ENCODE assay signal across 8 cellular contexts in the genomic region with DNA sequence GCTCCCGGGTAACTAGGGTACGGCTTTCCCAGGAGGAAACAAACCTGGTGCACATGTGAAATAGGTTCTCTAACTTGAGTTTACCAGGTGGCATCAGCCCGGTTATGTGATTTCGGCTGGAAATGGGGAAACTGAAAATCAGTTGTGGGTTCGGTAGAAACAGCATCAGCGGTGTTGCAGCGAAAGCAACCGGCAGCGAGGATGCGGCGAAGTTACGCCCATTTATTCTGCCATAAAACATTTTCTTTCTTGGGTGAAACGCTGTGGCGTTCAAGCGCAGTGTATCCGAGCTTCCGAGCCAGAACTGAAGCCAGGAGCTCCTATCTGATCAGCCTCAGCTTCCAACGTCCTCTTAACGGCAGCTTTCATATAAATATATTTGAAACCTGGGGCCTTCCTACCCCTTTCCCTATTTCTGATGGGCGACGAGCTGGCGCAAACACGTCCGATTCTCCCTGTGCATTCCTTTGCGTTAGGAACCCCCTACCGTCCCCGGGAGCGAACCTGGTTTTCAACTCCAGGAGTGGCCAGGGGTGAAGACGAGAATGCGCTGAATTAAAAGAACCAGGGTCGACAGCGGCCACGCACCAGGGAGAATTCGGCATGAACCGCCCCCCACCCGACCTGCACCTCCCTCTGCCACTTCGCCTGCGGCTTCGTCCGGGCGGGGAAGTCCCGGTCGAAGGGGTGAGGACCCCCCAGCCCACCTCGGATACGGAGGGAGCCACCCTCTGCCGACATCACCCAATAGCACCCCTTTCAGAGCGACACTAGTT. TPM values are rescaled to one million over a fixed set of nuclear protein-coding genes. Genes with fewer than 3 reads are reported as not detected.
DNase-seq lines count a peak whose midpoint lies in the region; ATAC-seq and TF ChIP-seq lines count a peak whose summit lies in the region.

No MANE protein-coding gene starts in this region.

- H4K5ac ChIP-seq in IMR-90 (ENCODE audit: low read depth, low read length) = no peak overlapping the region

- POLR2A ChIA-PET in IMR-90 (lab: Charles Lee; ENCODE audit: unreplicated experiment) = no interaction called here

- peak overlapping the region; percentile 86 for H2AK9ac ChIP-seq in IMR-90 (replicated peaks; ENCODE audit: low read depth, low read length, poor library complexity)

- peak; percentile 43 for DNase-seq in IMR-90
- peak; percentile 27 for DNase-seq in activated CD8-positive, alpha-beta memory T cell treated with anti-CD3 and anti-CD28 coated beads, Interleukin-2, amount 50 U/mL, for 4 hours
- peak; percentile 36 for DNase-seq in fibroblast of mammary gland (ENCODE audit: low read depth)
- DNase-seq in ovary = peak; percentile 31 to 51 (median 40)
- DNase-seq in KBM-7 = no peak

- H2BK120ac ChIP-seq in IMR-90 (ENCODE audit: low read depth, low read length) = peak overlapping the region; percentile 0; the same call in 1 of the 2 replicates

- H3K23ac ChIP-seq in IMR-90 (ENCODE audit: low read depth, low read length) = peak overlapping the region; percentile 60; the same call in 1 of the 2 replicates

- H4K91ac ChIP-seq in IMR-90 (ENCODE audit: insufficient read depth, low read depth, low read length) = peak overlapping the region; percentile 32

- peak overlapping the region; percentile 89 to 99 (median 96) for H3K4me2 ChIP-seq in BLaER1 treated with 17β-estradiol and CSF1 and Interleukin-3, amounts not matched to agents 10 nM and 100 nM
- H3K4me2 ChIP-seq in IMR-90 (ENCODE audit: low read depth, low read length) = peak overlapping the region; percentile 91

- H3K4me1 ChIP-seq in BLaER1 treated with 17β-estradiol and CSF1 and Interleukin-3, amounts not matched to agents 10 nM and 100 nM = peaks cover 22 to 40% (median 35%) of the 10 kb centered on the region in 10 experiments
- H3K4me1 ChIP-seq in IMR-90 (ENCODE audit: control insufficient read depth, insufficient read depth, low read length) (peaks cover 22% of the 10 kb centered on the region), ovary (ENCODE audit: insufficient read depth) (peaks cover 6% of the 10 kb centered on the region)

- TF ChIP-seq RAD21 in IMR-90 (IDR thresholded peaks at IDR 0.05; ENCODE audit: low read length) = peak; percentile 4; the same call in 1 of the 2 replicates

- H3K36me3 ChIP-seq in BLaER1 treated with 17β-estradiol and CSF1 and Interleukin-3, amounts not matched to agents 10 nM and 100 nM = no peaks in the 10 kb centered on the region
- H3K36me3 ChIP-seq in IMR-90 (ENCODE audit: control insufficient read depth, insufficient read depth, low read length) = no peaks in the 10 kb centered on the region
- H3K36me3 ChIP-seq in ovary = no peaks in the 10 kb centered on the region

- H3K9me3 ChIP-seq in BLaER1 treated with 17β-estradiol and CSF1 and Interleukin-3, amounts not matched to agents 10 nM and 100 nM (replicated peaks in 1 of 11) = no peaks in the 10 kb centered on the region
- H3K9me3 ChIP-seq in IMR-90 (ENCODE audit: control insufficient read depth, insufficient read depth, low read length) (no peaks in the 10 kb centered on the region), ovary (no peaks in the 10 kb centered on the region)

- H2BK5ac ChIP-seq in IMR-90 (ENCODE audit: low read depth, low read length, poor library complexity, severe bottlenecking) = peak overlapping the region; percentile 64

- WGBS in IMR-90 (ENCODE audit: extremely low coverage in 2 of 2, insufficient read length in 1 of 2), 2 experiments = 3% methylated on average over 11 of the region's 47 CpGs; no CpG with 5 or more reads in 1 of the 2 experiments
- WGBS in ovary, 3 donors = 0 to 1% (median 1%) methylated on average over 46 to 47 of the region's 47 CpGs

- H2AK5ac ChIP-seq in IMR-90 (ENCODE audit: low read depth, low read length) = peak overlapping the region; percentile 33; the same call in 1 of the 2 replicates

- H2BK20ac ChIP-seq in IMR-90 (ENCODE audit: low read depth, low read length) = no peak overlapping the region

- H3K18ac ChIP-seq in IMR-90 (ENCODE audit: low read depth, low read length) = no peak overlapping the region

- peak overlapping the region; percentile 84 for H2AFZ ChIP-seq in IMR-90 (replicated peaks; ENCODE audit: low read length, poor library complexity)

- TF ChIP-seq CTCF in IMR-90 (conservative IDR thresholded peaks at IDR 0.05; ENCODE audit: low read depth, low read length) (0 out of 2 replicates have a peak, but pooled peaks have one; percentile 7), fibroblast of mammary gland (conservative IDR thresholded peaks at IDR 0.05; ENCODE audit: control insufficient read depth, insufficient read depth, low read depth, low read length) (no peak), ovary (IDR thresholded peaks at IDR 0.05) (no peak)

- TF ChIP-seq EP300 in ovary (IDR thresholded peaks at IDR 0.05) = no peak

- peak overlapping the region; percentile 34; the same call in 1 of the 2 replicates for H3K14ac ChIP-seq in IMR-90 (replicated peaks; ENCODE audit: low read depth, low read length)

- in situ Hi-C loops in IMR-90 (cut with MboI; ENCODE audit: low sequenced_read_pairs) (no loop called here), KBM-7 (cut with MboI; ENCODE audit: low pct_unique_long_range_greater_than_20kb, low sequenced_read_pairs) (loop anchor here (25.0 kb wide), 1 partner anchor 380 kb away; no protein-coding TSS in a partner anchor)

- intact Hi-C loops in IMR-90 (cut with micrococcal nuclease) (loop anchor here (1.0 to 5.0 kb wide), 6 partner anchors 90 to 375 kb away; no protein-coding TSS in a partner anchor), ovary (cut with DNase I) (loop anchor here in 2 of 4 donors (10.0 kb wide), 2 partner anchors 107 to 177 kb away; no protein-coding TSS in a partner anchor)

- TF ChIP-seq POLR2A in IMR-90 (IDR thresholded peaks at IDR 0.05; ENCODE audit: low read depth, low read length) (no peak), ovary (IDR thresholded peaks at IDR 0.05) (no peak)

- peak overlapping the region in 2 of 11 experiments; percentile 18 to 48; a peak in 3 of 22 replicates for H3K9ac ChIP-seq in BLaER1 treated with 17β-estradiol and CSF1 and Interleukin-3, amounts not matched to agents 10 nM and 100 nM
- peak overlapping the region; percentile 60 for H3K9ac ChIP-seq in IMR-90 (ENCODE audit: low read depth, low read length)

- ATAC-seq in IMR-90 (ENCODE audit: low read depth) (peak; percentile 1; the same call in 1 of the 2 replicates), GM21619 (IDR thresholded peaks at IDR 0.05; ENCODE audit: unreplicated experiment) (no peak), GM21381 (IDR thresholded peaks at IDR 0.05; ENCODE audit: unreplicated experiment) (no peak)

- peak overlapping the region; percentile 49 for H3K4ac ChIP-seq in IMR-90 (ENCODE audit: low read depth, low read length)

- BruUV-seq in IMR-90 (replicated peaks; lab: Mats Ljungman, UMichigan) = no TSS peak

- no peak overlapping the region for H3K27ac ChIP-seq in BLaER1 treated with 17β-estradiol and CSF1 and Interleukin-3, amounts not matched to agents 10 nM and 100 nM
- H3K27ac ChIP-seq in IMR-90 (ENCODE audit: insufficient read depth, low read length) (peak overlapping the region; percentile 13), ovary (peak overlapping the region; percentile 65 to 74)

- H4K20me1 ChIP-seq in BLaER1 treated with 17β-estradiol and CSF1 and Interleukin-3, amounts not matched to agents 10 nM and 100 nM = peaks cover 0 to 35% (median 24%) of the 10 kb centered on the region in 11 experiments; a peak in 15 of 22 replicates
- H4K20me1 ChIP-seq in IMR-90 (ENCODE audit: insufficient read depth, low read length) = peaks cover 41% of the 10 kb centered on the region

- dilution Hi-C loops in IMR-90 (cut with HindIII; ENCODE audit: low sequenced_read_pairs, unreplicated experiment) = no loop called here

- H3K56ac ChIP-seq in IMR-90 (ENCODE audit: extremely low read depth, insufficient read depth, low read length) = peak overlapping the region; percentile 19; the same call in 1 of the 2 replicates

- H4K8ac ChIP-seq in IMR-90 (ENCODE audit: low read depth in 2 of 2, low read length in 2 of 2) = peak overlapping the region in 1 of 2 experiments; percentile 29; a peak in 1 of 4 replicates

- CTCF ChIA-PET in IMR-90 (lab: Yijun Ruan, JAX) = interaction anchor here (2.0 kb wide), 1 partner anchor 379 kb away, joined by 11 read pairs; no protein-coding TSS in a partner anchor

- H3K9me1 ChIP-seq in IMR-90 (ENCODE audit: insufficient read depth, low read length) = no peaks in the 10 kb centered on the region; the same call in 1 of the 2 replicates

- H3K79me1 ChIP-seq in IMR-90 (ENCODE audit: low read depth in 1 of 2, low read length in 2 of 2) = peaks cover 30 to 47% of the 10 kb centered on the region in 2 experiments

- H3K4me3 ChIP-seq in BLaER1 treated with 17β-estradiol and CSF1 and Interleukin-3, amounts not matched to agents 10 nM and 100 nM = peak overlapping the region; percentile 62 to 84 (median 68)
- H3K4me3 ChIP-seq in IMR-90 (ENCODE audit: insufficient read depth, low read depth, low read length) = peak overlapping the region; percentile 76
- H3K4me3 ChIP-seq in fibroblast of mammary gland (ENCODE audit: control insufficient read depth, low read depth, low read length) = peak overlapping the region; percentile 86
- H3K4me3 ChIP-seq in ovary = peak overlapping the region; percentile 53

- H3K27me3 ChIP-seq in BLaER1 treated with 17β-estradiol and CSF1 and Interleukin-3, amounts not matched to agents 10 nM and 100 nM = peaks cover 84 to 99% (median 94%) of the 10 kb centered on the region in 11 experiments
- H3K27me3 ChIP-seq in IMR-90 (ENCODE audit: control insufficient read depth, insufficient read depth, low read length) (no peaks in the 10 kb centered on the region), ovary (no peaks in the 10 kb centered on the region)

- H2BK15ac ChIP-seq in IMR-90 (ENCODE audit: low read depth, low read length) = peak overlapping the region; percentile 59; the same call in 1 of the 3 replicates

TF ChIP-seq in IMR-90, 13 proteins besides CTCF, POLR2A, EP300 and RAD21:
- TF ChIP-seq MXI1 (IDR thresholded peaks at IDR 0.05; ENCODE audit: borderline replicate concordance, low read depth, low read length) (peak; percentile 41; the same call in 1 of the 2 replicates), RCOR1 (IDR thresholded peaks at IDR 0.05; ENCODE audit: insufficient replicate concordance, low read length) (no peak)

RNA-seq across cellular contexts. Expression of a gene that starts 1.6 kb away (rescaled TPM):
- total RNA-seq in IMR-90 (2012; rRNA removed) = 32.8 and 48.9 TPM in 2 replicates
- 30.5 and 37.7 TPM in 2 replicates for polyA plus RNA-seq in IMR-90 (2012; rRNA removed)
- 9.5 and 12.3 TPM in 2 replicates for polyA plus RNA-seq in IMR-90 (2012; cell fraction: cytosol; rRNA removed)
- polyA plus RNA-seq in IMR-90 (2012; cell fraction: nucleus; rRNA removed; ENCODE audit: low replicate concordance) = 70.5 and 136 TPM in 2 replicates
- total RNA-seq in ovary = 10 to 100 TPM in 6 of 7 donors, 1 to 10 TPM in 1; 8.0 to 34.4 (median 23.0) TPM
- 1 to 10 TPM; 6.3 to 8.9 TPM for polyA plus RNA-seq in ovary

RNA-seq across cellular contexts. Expression of a gene that starts 34.0 kb away (rescaled TPM):
- 24.7 and 29.4 TPM in 2 replicates for total RNA-seq in IMR-90 (2012; rRNA removed)
- 22.8 and 28.8 TPM in 2 replicates for polyA plus RNA-seq in IMR-90 (2012; rRNA removed)
- 12.6 and 23.5 TPM in 2 replicates for polyA plus RNA-seq in IMR-90 (2012; cell fraction: cytosol; rRNA removed)
- polyA plus RNA-seq in IMR-90 (2012; cell fraction: nucleus; rRNA removed; ENCODE audit: low replicate concordance) = 35.2 and 102 TPM in 2 replicates
- 10 to 100 TPM; 13.9 to 31.1 (median 21.8) TPM for total RNA-seq in ovary
- polyA plus RNA-seq in ovary = 10 to 100 TPM; 12.2 to 19.7 TPM

Comparison
In these comparisons a context has a peak if more than half of its experiments do, and no peak if none do; other contexts are left out.
1. H3K27ac ChIP-seq: peak in IMR-90 (single experiment) and ovary (2 of 2); none in BLaER1 treated with 17β-estradiol and CSF1 and Interleukin-3, amounts not matched to agents 10 nM and 100 nM (0 of 11).
2. Peak in every context shown above with its lines, with median percentiles within 50 percentile points of each other: H3K4me3 ChIP-seq.